Comparison of ENCODE assay signal across 8 cellular contexts in the genomic region with DNA sequence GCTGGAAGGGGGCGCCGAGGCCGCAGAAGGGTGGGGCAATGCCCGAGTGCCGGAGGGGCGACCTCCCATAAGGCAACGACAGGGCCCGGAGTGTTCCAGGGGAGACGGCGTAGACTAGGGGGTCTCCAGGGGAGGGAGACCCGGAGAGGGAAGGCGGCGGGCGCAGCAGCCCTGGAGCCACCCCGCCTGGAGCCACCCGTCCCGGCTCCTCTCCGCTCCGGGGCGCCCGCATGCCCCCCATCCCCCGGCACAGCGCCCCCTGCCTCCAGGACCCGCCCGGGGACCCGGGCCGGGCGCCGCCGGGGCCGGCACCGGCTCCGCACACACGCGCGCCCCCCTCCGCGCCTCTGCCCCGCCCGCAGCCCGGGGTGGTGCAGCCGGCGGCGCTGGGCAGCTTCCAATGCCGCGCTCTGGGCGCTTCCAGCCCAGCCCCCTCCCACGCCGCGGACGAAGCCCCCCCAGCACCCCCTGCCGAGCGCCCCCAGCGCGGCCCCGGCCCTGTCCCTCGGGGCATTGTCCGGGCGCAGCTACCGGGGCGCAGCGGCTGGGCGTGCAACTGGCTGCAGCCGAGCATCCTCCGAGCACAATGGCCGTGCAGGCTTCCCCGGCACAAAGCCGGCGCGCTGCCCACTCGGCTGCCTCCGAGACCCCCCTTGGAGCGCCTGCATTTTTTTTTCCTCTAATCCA. TPM values are rescaled to one million over a fixed set of nuclear protein-coding genes. Genes with fewer than 3 reads are reported as not detected.
A peak's percentile ranks its signal among the peaks of the same experiment; 100 is the strongest.
DNase-seq lines count a peak whose midpoint lies in the region; ATAC-seq and TF ChIP-seq lines count a peak whose summit lies in the region.

No MANE protein-coding gene starts in this region.

- no peak for DNase-seq in GM12864 (ENCODE audit: low read depth)
- peak; percentile 24 for DNase-seq in NCI-H2171 (lab: John Stamatoyannopoulos, UW)
- no peak for DNase-seq in colonic mucosa
- DNase-seq in medulla oblongata (ENCODE audit: extremely low spot score): peak; percentile 15
- DNase-seq in vagina (ENCODE audit: extremely low spot score in 2 of 2): no peak
- no peak for DNase-seq in posterior vena cava (ENCODE audit: low spot score)
- DNase-seq in epidermal melanocyte (ENCODE audit: insufficient read length, low spot score): no peak

- no peaks in the 10 kb centered on the region for H3K4me1 ChIP-seq in colonic mucosa
- peaks cover 17% of the 10 kb centered on the region for H3K4me1 ChIP-seq in vagina

- H3K4me3 ChIP-seq in GM12864 (ENCODE audit: low read depth, low read length) (peak overlapping the region; percentile 44), colonic mucosa (peak overlapping the region; percentile 42), vagina (peak overlapping the region; percentile 63 to 64)

- H3K27me3 ChIP-seq in colonic mucosa (peaks cover 27% of the 10 kb centered on the region), vagina (no peaks in the 10 kb centered on the region)

- TF ChIP-seq CTCF in GM12864 (IDR thresholded peaks at IDR 0.05; ENCODE audit: low read depth, low read length, missing control alignments) (no peak), colonic mucosa (IDR thresholded peaks at IDR 0.05) (no peak), vagina (IDR thresholded peaks at IDR 0.05) (no peak)

- no peak for TF ChIP-seq POLR2A in vagina (IDR thresholded peaks at IDR 0.05)

- H3K9me3 ChIP-seq in colonic mucosa (no peaks in the 10 kb centered on the region), vagina (no peaks in the 10 kb centered on the region)

- no peak for ATAC-seq in GM21825 (IDR thresholded peaks at IDR 0.05; ENCODE audit: unreplicated experiment)

- intact Hi-C loops in colonic mucosa (cut with DNase I): no loop called here
- intact Hi-C loops in vagina (cut with DNase I): no loop called here
- intact Hi-C loops in posterior vena cava (cut with DNase I): no loop called here

- H3K27ac ChIP-seq in colonic mucosa (no peak overlapping the region), vagina (peak overlapping the region; percentile 20)

- peak overlapping the region in 1 of 2 donors; percentile 35 for H3K9ac ChIP-seq in colonic mucosa (ENCODE audit: low read depth in 2 of 2, low read length in 2 of 2)

- no peaks in the 10 kb centered on the region for H3K36me3 ChIP-seq in colonic mucosa
- H3K36me3 ChIP-seq in vagina: no peaks in the 10 kb centered on the region

RNA-seq across cellular contexts. Expression of gene PTPRS, which starts 0.5 kb away (rescaled TPM):
- 10 to 100 TPM in 1 of 2 donors, 1 to 10 TPM in 1; 7.9 to 15.6 TPM for total RNA-seq in colonic mucosa
- 295 TPM for total RNA-seq in vagina
- 100 to 1,000 TPM; 150 to 263 TPM for total RNA-seq in posterior vena cava

Comparison
In these comparisons a context has a peak if more than half of its experiments do, and no peak if none do; other contexts are left out.
1. DNase-seq: peak in NCI-H2171 (single experiment) and medulla oblongata (single experiment); none in GM12864 (single experiment), colonic mucosa (single experiment), vagina (0 of 2), posterior vena cava (single experiment) and epidermal melanocyte (single experiment).
2. RNA of gene PTPRS, which starts 0.5 kb away (total RNA-seq): 295 TPM in vagina (single experiment) and 150 to 263 TPM in posterior vena cava; 7.9 to 15.6 TPM in colonic mucosa; every median in the first group is over 4 times any median in the second.
3. Peak in every context shown above with its lines, with median percentiles within 50 percentile points of each other: H3K4me3 ChIP-seq.